ENCODE assay signal across 20 cellular contexts in the genomic region with DNA sequence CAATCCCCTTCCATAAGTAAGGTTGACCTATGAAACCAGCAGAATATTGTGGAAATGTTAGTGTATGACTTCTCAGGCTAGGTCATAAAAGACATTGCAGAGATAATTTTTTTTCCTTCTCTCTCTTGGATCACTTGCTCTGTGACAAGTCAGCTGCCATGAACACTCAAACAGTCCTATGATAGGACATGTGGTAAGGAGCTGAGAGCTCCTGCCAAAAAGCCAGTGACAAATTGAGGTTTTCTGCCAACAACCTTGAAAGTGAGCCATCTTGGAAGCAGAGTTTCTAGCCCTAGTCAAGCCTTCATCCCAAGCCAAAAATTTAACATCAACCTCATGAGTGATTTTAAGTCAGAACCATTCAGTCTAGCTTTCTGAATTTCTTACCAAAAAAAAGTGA.
DNase-seq lines count a peak whose midpoint lies in the region; ATAC-seq and TF ChIP-seq lines count a peak whose summit lies in the region.
"Had no signal": no experiment of that assay in that cellular context is flagged by ENCODE, and none has a peak within 500 bp of the region (broad histone marks: within the 10 kb centered on the region; RNA-seq: fewer than 3 reads in every experiment).

No MANE protein-coding gene starts in this region.

- intact Hi-C loops in adrenal gland (cut with DNase I): no loop called here
- intact Hi-C loops in left cardiac atrium (cut with DNase I): no loop called here
- intact Hi-C loops in sciatic nerve (cut with DNase I): no loop called here
- intact Hi-C loops in uterus (cut with DNase I; ENCODE audit: low total_unique reads): no loop called here

- H3K4me3 ChIP-seq in adrenal gland (no peak overlapping the region), uterus (no peak overlapping the region)
- H3K4me3 ChIP-seq: ascending aorta, GM23338, spleen, vagina had no signal

- H3K27me3 ChIP-seq in adrenal gland (no peaks in the 10 kb centered on the region), uterus (no peaks in the 10 kb centered on the region)
- H3K27me3 ChIP-seq: ascending aorta, spleen, vagina had no signal

- H3K36me3 ChIP-seq in adrenal gland (replicated peaks in 1 of 2): no peaks in the 10 kb centered on the region
- no peaks in the 10 kb centered on the region for H3K36me3 ChIP-seq in uterus
- H3K36me3 ChIP-seq: ascending aorta, spleen, vagina had no signal

- DNase-seq in C1 segment of cervical spinal cord (lab: John Stamatoyannopoulos, UW) (peak in 10 of 14 donors; percentile 3 to 93 (median 14)), adrenal gland (peak; percentile 54 to 87 (median 75)), left cardiac atrium (peak; percentile 25), sciatic nerve (ENCODE audit: low spot score) (no peak), NCI-H345 (lab: John Stamatoyannopoulos, UW) (no peak), NCI-H2081 treated with DMSO at 0.1 percent for 48 hours (lab: John Stamatoyannopoulos, UW) (no peak), uterus (no peak)
- DNase-seq: activated B cell treated with CpG ODN at 0.5 μM for 24 hours; activated CD4-positive, alpha-beta memory T cell treated with anti-CD3 and anti-CD28 coated beads for 36 hours; activated naive CD4-positive, alpha-beta T cell treated with anti-CD3 and anti-CD28 coated beads for 36 hours; activated T-cell treated with anti-CD3 and anti-CD28 coated beads for 4 hours; cortex of kidney; islet precursor cell; natural killer cell; NCI-H1417 treated with DMSO at 0.1 percent for 48 hours; spleen had no signal

- peaks cover 4 to 11% of the 10 kb centered on the region in 2 donors for H3K4me1 ChIP-seq in adrenal gland (replicated peaks in 1 of 2)
- peaks cover 0 to 4% of the 10 kb centered on the region in 2 donors for H3K4me1 ChIP-seq in uterus
- H3K4me1 ChIP-seq: ascending aorta, spleen had no signal

- H3K9me3 ChIP-seq in adrenal gland (replicated peaks in 1 of 3) (no peaks in the 10 kb centered on the region), uterus (no peaks in the 10 kb centered on the region)
- H3K9me3 ChIP-seq: ascending aorta, spleen, vagina had no signal

- peak; percentile 92 to 97 for ATAC-seq in left cardiac atrium
- ATAC-seq in sciatic nerve: peak; percentile 89
- ATAC-seq in GM19324 (IDR thresholded peaks at IDR 0.05; ENCODE audit: low FRiP score, unreplicated experiment): no peak
- ATAC-seq: GM23338, natural killer cell had no signal

- TF ChIP-seq CTCF in adrenal gland (IDR thresholded peaks at IDR 0.05) (no peak), uterus (IDR thresholded peaks at IDR 0.05) (no peak)

- H3K27ac ChIP-seq in adrenal gland (peak overlapping the region in 2 of 5 donors; percentile 1 to 36), uterus (no peak overlapping the region)
- H3K27ac ChIP-seq: ascending aorta, spleen, vagina had no signal

- no peak for TF ChIP-seq POLR2A in adrenal gland (IDR thresholded peaks at IDR 0.05)
- TF ChIP-seq POLR2A in uterus (IDR thresholded peaks at IDR 0.05): no peak

Comparison
In these comparisons a context has a peak if more than half of its experiments do, and no peak if none do; other contexts are left out.
1. DNase-seq: peak in C1 segment of cervical spinal cord (10 of 14), adrenal gland (7 of 7) and left cardiac atrium (single experiment); none in sciatic nerve (single experiment), NCI-H345 (single experiment), NCI-H2081 treated with DMSO at 0.1 percent for 48 hours (single experiment) and uterus (0 of 2).